In genomic region chr20:63573739-63574131, GRCh38 we compare ENCODE assay signal across 8 cellular contexts. TPM values are rescaled to one million over a fixed set of nuclear protein-coding genes. Genes with fewer than 3 reads are reported as not detected.
DNase-seq lines count a peak whose midpoint lies in the region; ATAC-seq, FAIRE-seq and TF ChIP-seq lines count a peak whose summit lies in the region.

No MANE protein-coding gene starts in this region.

- H3K4me1 ChIP-seq in iPS-18a (ENCODE audit: control insufficient read depth, low read depth, low read length), result no peaks in the 10 kb centered on the region

- TF ChIP-seq CTCF in D721Med (IDR thresholded peaks at IDR 0.05; ENCODE audit: insufficient read depth, missing control alignments), result no peak

- peaks cover 6% of the 10 kb centered on the region for H3K27me3 ChIP-seq in iPS-18a (ENCODE audit: control insufficient read depth, insufficient read depth, low read length)

- H3K9ac ChIP-seq in iPS-18a (ENCODE audit: low read length), result no peak overlapping the region

- FAIRE-seq in D721Med (lab: Jason Lieb, UNC), result no peak

- H3K27me3 Mint-ChIP-seq in activated naive CD8-positive, alpha-beta T cell, result no peaks in the 10 kb centered on the region
- peaks cover 3 to 10% of the 10 kb centered on the region in 2 donors for H3K27me3 Mint-ChIP-seq in stimulated activated naive B cell treated with anti-CD40 and anti-IgM and Interleukin-4, amounts not matched to agents 10 μg/mL and 1 μg/mL and 100 μg/mL, for 72 hours

- H3K4me3 ChIP-seq in iPS-18a (ENCODE audit: low read length), result peak overlapping the region; percentile 66

- H3K4me1 Mint-ChIP-seq in activated naive CD8-positive, alpha-beta T cell (ENCODE audit: low read depth), result peaks cover 9% of the 10 kb centered on the region
- H3K4me1 Mint-ChIP-seq in stimulated activated naive B cell treated with anti-CD40 and anti-IgM and Interleukin-4, amounts not matched to agents 10 μg/mL and 1 μg/mL and 100 μg/mL, for 72 hours, result peaks cover 12 to 17% of the 10 kb centered on the region in 2 donors

- H3K4me3 Mint-ChIP-seq in activated naive CD8-positive, alpha-beta T cell, result peak overlapping the region; percentile 73
- peak overlapping the region; percentile 89 to 92 for H3K4me3 Mint-ChIP-seq in stimulated activated naive B cell treated with anti-CD40 and anti-IgM and Interleukin-4, amounts not matched to agents 10 μg/mL and 1 μg/mL and 100 μg/mL, for 72 hours

- H3K36me3 ChIP-seq in iPS-18a (ENCODE audit: control insufficient read depth, low read depth, low read length), result no peaks in the 10 kb centered on the region

- H3K27ac ChIP-seq in iPS-18a (ENCODE audit: low read length), result no peak overlapping the region

- no peaks in the 10 kb centered on the region for H3K9me3 Mint-ChIP-seq in activated naive CD8-positive, alpha-beta T cell (ENCODE audit: low read depth)
- no peaks in the 10 kb centered on the region for H3K9me3 Mint-ChIP-seq in stimulated activated naive B cell treated with anti-CD40 and anti-IgM and Interleukin-4, amounts not matched to agents 10 μg/mL and 1 μg/mL and 100 μg/mL, for 72 hours

- H3K9me3 ChIP-seq in iPS-18a (ENCODE audit: control insufficient read depth, low read depth, low read length), result no peaks in the 10 kb centered on the region

- no peaks in the 10 kb centered on the region for H3K36me3 Mint-ChIP-seq in activated naive CD8-positive, alpha-beta T cell
- peaks cover 0 to 1% of the 10 kb centered on the region in 2 donors for H3K36me3 Mint-ChIP-seq in stimulated activated naive B cell treated with anti-CD40 and anti-IgM and Interleukin-4, amounts not matched to agents 10 μg/mL and 1 μg/mL and 100 μg/mL, for 72 hours

- peak; percentile 47 for DNase-seq in HT-29 (ENCODE audit: low spot score)
- DNase-seq in stimulated activated naive B cell treated with anti-CD40 and anti-IgM and Interleukin-4, amounts not matched to agents 10 μg/mL and 1 μg/mL and 100 μg/mL, for 72 hours, result no peak
- DNase-seq in HCEC 1CT, result no peak
- no peak for DNase-seq in D721Med (ENCODE audit: insufficient read length, low spot score)
- DNase-seq in activated CD4-positive, alpha-beta T cell treated with anti-CD3 and anti-CD28 coated beads for 1 hour, result no peak
- DNase-seq in SIG-M5 (lab: John Stamatoyannopoulos, UW), result no peak

- ATAC-seq in stimulated activated naive B cell treated with anti-CD40 and anti-IgM and Interleukin-4, amounts not matched to agents 10 μg/mL and 1 μg/mL and 100 μg/mL, for 72 hours (replicated peaks), result peak; percentile 19 to 31

- no peak overlapping the region for H3K27ac Mint-ChIP-seq in activated naive CD8-positive, alpha-beta T cell
- peak overlapping the region; percentile 93 for H3K27ac Mint-ChIP-seq in stimulated activated naive B cell treated with anti-CD40 and anti-IgM and Interleukin-4, amounts not matched to agents 10 μg/mL and 1 μg/mL and 100 μg/mL, for 72 hours

RNA-seq across cellular contexts. Expression of gene HELZ2, which starts 0.3 kb away (rescaled TPM):
- 109 and 163 TPM in 2 replicates for total RNA-seq in HT-29 (2014; rRNA removed; shearing (Covaris generic))

RNA-seq across cellular contexts. Expression of gene FNDC11, which starts 19.8 kb away (rescaled TPM):
- total RNA-seq in HT-29 (2014; rRNA removed; shearing (Covaris generic)), result 2.2 and 2.4 TPM in 2 replicates

RNA-seq across cellular contexts. Expression of gene SRMS, which starts 26.2 kb away (rescaled TPM):
- 0.13 TPM in 1 of 2 replicates, not detected in the other for total RNA-seq in HT-29 (2014; rRNA removed; shearing (Covaris generic))

RNA-seq across cellular contexts. Expression of gene PTK6, which starts 36.6 kb away (rescaled TPM):
- 26.3 and 31.1 TPM in 2 replicates for total RNA-seq in HT-29 (2014; rRNA removed; shearing (Covaris generic))

RNA-seq across cellular contexts. Expression of gene GMEB2, which starts 53.2 kb away (rescaled TPM):
- total RNA-seq in HT-29 (2014; rRNA removed; shearing (Covaris generic)), result 42.5 and 43.6 TPM in 2 replicates
